ENCODE assay signal across 8 cellular contexts in genomic region chr13:27450921-27451461, GRCh38. TPM values are rescaled to one million over a fixed set of nuclear protein-coding genes. Genes with fewer than 3 reads are reported as not detected.
DNase-seq lines count a peak whose midpoint lies in the region; FAIRE-seq and TF ChIP-seq lines count a peak whose summit lies in the region.

No MANE protein-coding gene starts in this region.

- POLR2A ChIA-PET in BJ (lab: Charles Lee) = interaction anchor here (0.5 kb wide), 1 partner anchor 24 kb away, joined by 3 read pairs; no protein-coding TSS in a partner anchor

- H3K4me3 Mint-ChIP-seq in T-helper 1 cell treated with Interleukin-12 subunit alpha and Interleukin-12 subunit beta and Interleukin-4 antibody, amounts not matched to agents 30 μg/mL and 1 μg/mL, for 36 hours = peak overlapping the region; percentile 90

- peak overlapping the region; percentile 83 for H3K4me3 ChIP-seq in BJ (ENCODE audit: low read depth, low read length)
- H3K4me3 ChIP-seq in HUES48 (ENCODE audit: low read depth, low read length) = peak overlapping the region; percentile 86

- peak overlapping the region; percentile 73 for H3K9ac ChIP-seq in HUES48 (ENCODE audit: low read depth, low read length)

- H3K4me1 Mint-ChIP-seq in T-helper 1 cell treated with Interleukin-12 subunit alpha and Interleukin-12 subunit beta and Interleukin-4 antibody, amounts not matched to agents 30 μg/mL and 1 μg/mL, for 36 hours (ENCODE audit: low read depth) = peaks cover 51% of the 10 kb centered on the region

- peak; percentile 41 for FAIRE-seq in colon (lab: Jason Lieb, UNC)

- H3K4me1 ChIP-seq in HUES48 (ENCODE audit: control insufficient read depth, insufficient read depth, low read length) = peaks cover 15% of the 10 kb centered on the region

- no peak for TF ChIP-seq CTCF in BJ (IDR thresholded peaks at IDR 0.05; ENCODE audit: insufficient read depth, low read depth, low read length)

- H3K27me3 Mint-ChIP-seq in T-helper 1 cell treated with Interleukin-12 subunit alpha and Interleukin-12 subunit beta and Interleukin-4 antibody, amounts not matched to agents 30 μg/mL and 1 μg/mL, for 36 hours (ENCODE audit: low read depth) = no peaks in the 10 kb centered on the region

- H3K27me3 ChIP-seq in BJ (ENCODE audit: control insufficient read depth, insufficient read depth, low read length) (no peaks in the 10 kb centered on the region; the same call in 1 of the 2 replicates), HUES48 (ENCODE audit: control insufficient read depth, insufficient read depth, low read length) (no peaks in the 10 kb centered on the region), layer of hippocampus (ENCODE audit: control insufficient read depth, insufficient read depth, low read length) (no peaks in the 10 kb centered on the region)

- H3K9me3 Mint-ChIP-seq in T-helper 1 cell treated with Interleukin-12 subunit alpha and Interleukin-12 subunit beta and Interleukin-4 antibody, amounts not matched to agents 30 μg/mL and 1 μg/mL, for 36 hours = no peaks in the 10 kb centered on the region

- H3K27ac ChIP-seq in HUES48 (ENCODE audit: low read depth, low read length) (peak overlapping the region; percentile 99), layer of hippocampus (ENCODE audit: low read depth, low read length) (peak overlapping the region; percentile 98)

- no peaks in the 10 kb centered on the region for H3K36me3 ChIP-seq in BJ (ENCODE audit: control insufficient read depth, insufficient read depth, low read length)
- H3K36me3 ChIP-seq in HUES48 (ENCODE audit: control insufficient read depth, insufficient read depth, low read length) = no peaks in the 10 kb centered on the region

- H3K27ac Mint-ChIP-seq in T-helper 1 cell treated with Interleukin-12 subunit alpha and Interleukin-12 subunit beta and Interleukin-4 antibody, amounts not matched to agents 30 μg/mL and 1 μg/mL, for 36 hours = peak overlapping the region; percentile 86

- H3K9me3 ChIP-seq in HUES48 (ENCODE audit: control insufficient read depth, insufficient read depth, low read length) = no peaks in the 10 kb centered on the region

- DNase-seq in BJ (ENCODE audit: low read depth) = peak; percentile 12
- DNase-seq in stimulated activated CD4-positive, alpha-beta T cell treated with anti-CD3 and anti-CD28 coated beads, Interleukin-15, amount 100 ng/mL, for 1 hour (ENCODE audit: low read depth in 1 of 2, low spot score in 1 of 2) = peak; percentile 18 to 22
- DNase-seq in GM19240 (ENCODE audit: insufficient read length, low spot score) = no peak
- DNase-seq in DMS114 treated with DMSO at 0.1 percent for 48 hours (lab: John Stamatoyannopoulos, UW; ENCODE audit: unreplicated experiment) = no peak

- H3K36me3 Mint-ChIP-seq in T-helper 1 cell treated with Interleukin-12 subunit alpha and Interleukin-12 subunit beta and Interleukin-4 antibody, amounts not matched to agents 30 μg/mL and 1 μg/mL, for 36 hours (ENCODE audit: low read depth) = peaks cover 16% of the 10 kb centered on the region

- CTCF ChIA-PET in BJ (lab: Yijun Ruan, JAX) = interaction anchor here (1.0 to 1.2 kb wide), 3 partner anchors 71 to 89 kb away, joined by 3 to 4 read pairs (median 4); no protein-coding TSS in a partner anchor

RNA-seq across cellular contexts. Expression of gene MTIF3, which starts 0.6 kb away (rescaled TPM):
- polyA plus RNA-seq in BJ (2011; rRNA removed) = 32.7 and 64.0 TPM in 2 replicates
- polyA minus RNA-seq in BJ (2011; rRNA and poly(A)+ RNA removed) = 7.1 and 11.8 TPM in 2 replicates

RNA-seq across cellular contexts. Expression of gene GTF3A, which starts 26.6 kb away (rescaled TPM):
- polyA plus RNA-seq in BJ (2011; rRNA removed) = 42.7 and 60.5 TPM in 2 replicates
- polyA minus RNA-seq in BJ (2011; rRNA and poly(A)+ RNA removed) = 22.4 and 25.3 TPM in 2 replicates

Comparison
In these comparisons a context has a peak if more than half of its experiments do, and no peak if none do; other contexts are left out.
1. DNase-seq: peak in BJ (single experiment) and stimulated activated CD4-positive, alpha-beta T cell treated with anti-CD3 and anti-CD28 coated beads, Interleukin-15, amount 100 ng/mL, for 1 hour (2 of 2); none in GM19240 (single experiment) and DMS114 treated with DMSO at 0.1 percent for 48 hours (single experiment).